In the genomic region with DNA sequence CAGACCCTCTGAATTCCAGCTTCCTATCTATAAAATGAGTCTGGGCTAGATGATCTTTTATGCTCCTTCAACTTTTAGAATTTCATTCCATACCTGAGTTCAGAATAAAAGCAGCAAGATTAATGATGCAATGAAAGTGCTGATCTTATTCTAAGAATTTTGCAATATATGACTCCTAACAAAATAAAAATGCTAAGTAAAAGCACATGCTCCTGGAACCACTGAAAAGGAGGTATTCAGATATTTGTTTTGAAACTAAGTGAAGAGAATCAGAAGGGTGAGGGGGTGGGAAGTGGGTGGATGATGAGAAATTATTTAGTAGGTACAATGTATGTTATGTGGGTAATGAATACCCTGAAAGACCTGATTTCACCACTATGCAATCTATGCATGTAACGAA, we compare ENCODE assay signal across 19 cellular contexts.
"Had no signal": no experiment of that assay in that cellular context is flagged by ENCODE, and none has a peak within 500 bp of the region (broad histone marks: within the 10 kb centered on the region; RNA-seq: fewer than 3 reads in every experiment).

No MANE protein-coding gene starts in this region.

- H3K9me3 ChIP-seq: breast epithelium, neutrophil, tibial nerve had no signal

- H3K79me2 ChIP-seq: parathyroid adenoma had no signal

- H3K9ac ChIP-seq: parathyroid adenoma had no signal

- H3K36me3 Mint-ChIP-seq: natural killer cell treated with Interleukin-12 subunit alpha and Interleukin-12 subunit beta and Interleukin-15 and Interleukin-18, amount 100 ng/mL, for 72 hours; stimulated activated naive B cell treated with anti-CD40 and anti-IgM and Interleukin-4, amounts not matched to agents 10 μg/mL and 1 μg/mL and 100 μg/mL, for 72 hours had no signal

- H3K27me3 Mint-ChIP-seq: activated B cell treated with CpG ODN at 0.5 μM for 24 hours; activated naive CD8-positive, alpha-beta T cell treated with anti-CD3 and anti-CD28 coated beads, Interleukin-2, amount 50 U/mL, for 24 hours; stimulated activated naive B cell treated with anti-CD40 and anti-IgM and Interleukin-4, amounts not matched to agents 10 μg/mL and 1 μg/mL and 100 μg/mL, for 72 hours had no signal

- H3K9me3 Mint-ChIP-seq: activated B cell treated with CpG ODN at 0.5 μM for 24 hours; activated naive CD8-positive, alpha-beta T cell treated with anti-CD3 and anti-CD28 coated beads, Interleukin-2, amount 50 U/mL, for 24 hours; activated T-cell treated with anti-CD3 and anti-CD28 coated beads, Interleukin-2, amount 50 U/mL, for 4 hours; natural killer cell treated with Interleukin-12 subunit alpha and Interleukin-12 subunit beta and Interleukin-15 and Interleukin-18, amount 100 ng/mL, for 72 hours; stimulated activated naive B cell treated with anti-CD40 and anti-IgM and Interleukin-4, amounts not matched to agents 10 μg/mL and 1 μg/mL and 100 μg/mL, for 72 hours had no signal

- H3K27ac Mint-ChIP-seq: activated B cell treated with CpG ODN at 0.5 μM for 24 hours; activated naive CD8-positive, alpha-beta T cell treated with anti-CD3 and anti-CD28 coated beads, Interleukin-2, amount 50 U/mL, for 24 hours; natural killer cell treated with Interleukin-12 subunit alpha and Interleukin-12 subunit beta and Interleukin-15 and Interleukin-18, amount 100 ng/mL, for 72 hours; stimulated activated naive B cell treated with anti-CD40 and anti-IgM and Interleukin-4, amounts not matched to agents 10 μg/mL and 1 μg/mL and 100 μg/mL, for 72 hours had no signal

- H3K4me1 Mint-ChIP-seq: activated B cell treated with CpG ODN at 0.5 μM for 24 hours had no signal

- H3K36me3 ChIP-seq: breast epithelium, neutrophil, tibial nerve had no signal

- H3K4me3 ChIP-seq: breast epithelium, lung, tibial nerve had no signal

- H3K27me3 ChIP-seq: breast epithelium, neutrophil, tibial nerve had no signal

- H3K4me3 Mint-ChIP-seq: activated B cell treated with CpG ODN at 0.5 μM for 24 hours; activated naive CD8-positive, alpha-beta T cell treated with anti-CD3 and anti-CD28 coated beads, Interleukin-2, amount 50 U/mL, for 24 hours; activated T-cell treated with anti-CD3 and anti-CD28 coated beads, Interleukin-2, amount 50 U/mL, for 4 hours; natural killer cell treated with Interleukin-12 subunit alpha and Interleukin-12 subunit beta and Interleukin-15 and Interleukin-18, amount 100 ng/mL, for 72 hours; stimulated activated naive B cell treated with anti-CD40 and anti-IgM and Interleukin-4, amounts not matched to agents 10 μg/mL and 1 μg/mL and 100 μg/mL, for 72 hours had no signal

- H3K4me1 ChIP-seq: breast epithelium, parathyroid adenoma, tibial nerve had no signal

- H3K27ac ChIP-seq: breast epithelium, neutrophil, parathyroid adenoma, tibial nerve had no signal

- DNase-seq: activated B cell treated with CpG ODN at 0.5 μM for 24 hours; activated CD4-positive, alpha-beta T cell treated with anti-CD3 and anti-CD28 coated beads for 4 hours; activated CD8-positive, alpha-beta memory T cell treated with anti-CD3 and anti-CD28 coated beads, Interleukin-2, amount 50 U/mL, for 4 hours; activated gamma-delta T cell; activated naive CD8-positive, alpha-beta T cell treated with anti-CD3 and anti-CD28 coated beads, Interleukin-2, amount 50 U/mL, for 24 hours; activated T-cell treated with anti-CD3 and anti-CD28 coated beads, Interleukin-2, amount 50 U/mL, for 4 hours; cortex of kidney; effector CD4-positive, alpha-beta T cell; foreskin melanocyte; glutamatergic neuron; hippocampal formation; stimulated activated CD4-positive, alpha-beta T cell treated with anti-CD3 and anti-CD28 coated beads, Interleukin-4, amount 100 ng/mL, for 4 hours; stimulated activated naive B cell treated with anti-CD40 and anti-IgM and Interleukin-4, amounts not matched to agents 10 μg/mL and 1 μg/mL and 100 μg/mL, for 72 hours had no signal

- H2AFZ ChIP-seq: parathyroid adenoma had no signal
